Comparison of ENCODE assay signal across 10 cellular contexts in genomic region chr7:81618400-81619014, GRCh38.
DNase-seq lines count a peak whose midpoint lies in the region; ATAC-seq and TF ChIP-seq lines count a peak whose summit lies in the region.
"Had no signal": no experiment of that assay in that cellular context is flagged by ENCODE, and none has a peak within 500 bp of the region (broad histone marks: within the 10 kb centered on the region; RNA-seq: fewer than 3 reads in every experiment).

No MANE protein-coding gene starts in this region.

- H3K4me3 ChIP-seq in AG10803 (ENCODE audit: low read length): no peak overlapping the region
- H3K4me3 ChIP-seq in MG63: no peak overlapping the region
- no peak overlapping the region for H3K4me3 ChIP-seq in astrocyte of the spinal cord (ENCODE audit: low read depth, low read length)
- H3K4me3 ChIP-seq: pancreas had no signal

- no peaks in the 10 kb centered on the region for H3K36me3 ChIP-seq in MG63
- H3K36me3 ChIP-seq: pancreas had no signal

- H3K9me3 ChIP-seq in MG63: no peaks in the 10 kb centered on the region
- H3K9me3 ChIP-seq: pancreas had no signal

- H3K27me3 ChIP-seq in MG63: no peaks in the 10 kb centered on the region
- H3K27me3 ChIP-seq: pancreas had no signal

- in situ Hi-C loops in astrocyte of the spinal cord (cut with HindIII; ENCODE audit: low sequenced_read_pairs): no loop called here

- DNase-seq in AG10803 (ENCODE audit: low read depth) (peak; percentile 86), MG63 (peak; percentile 66), astrocyte of the spinal cord (ENCODE audit: low read depth, low spot score) (peak; percentile 92), kidney glomerular epithelial cell (lab: John Stamatoyannopoulos, UW) (peak; percentile 75), NCI-H69 (lab: John Stamatoyannopoulos, UW) (no peak), sciatic nerve (ENCODE audit: low spot score) (no peak), DMS153 treated with DMSO at 0.1 percent for 48 hours (lab: John Stamatoyannopoulos, UW; ENCODE audit: unreplicated experiment) (no peak), HuH-7 (ENCODE audit: low spot score) (no peak)
- DNase-seq: NCI-H2029 treated with DMSO at 0.1 percent for 48 hours, pancreas had no signal

- intact Hi-C loops in sciatic nerve (cut with DNase I): no loop called here

- TF ChIP-seq CTCF in AG10803 (conservative IDR thresholded peaks at IDR 0.05; ENCODE audit: low read length): no peak
- TF ChIP-seq CTCF in astrocyte of the spinal cord (IDR thresholded peaks at IDR 0.05; ENCODE audit: low read depth, low read length): no peak

- no peak for ATAC-seq in sciatic nerve

Comparison
In these comparisons a context has a peak if more than half of its experiments do, and no peak if none do; other contexts are left out.
1. DNase-seq: peak in AG10803 (single experiment), MG63 (single experiment), astrocyte of the spinal cord (single experiment) and kidney glomerular epithelial cell (single experiment); none in NCI-H69 (single experiment), sciatic nerve (single experiment), DMS153 treated with DMSO at 0.1 percent for 48 hours (single experiment) and HuH-7 (single experiment).